Comparison of ENCODE assay signal across 17 cellular contexts in the genomic region with DNA sequence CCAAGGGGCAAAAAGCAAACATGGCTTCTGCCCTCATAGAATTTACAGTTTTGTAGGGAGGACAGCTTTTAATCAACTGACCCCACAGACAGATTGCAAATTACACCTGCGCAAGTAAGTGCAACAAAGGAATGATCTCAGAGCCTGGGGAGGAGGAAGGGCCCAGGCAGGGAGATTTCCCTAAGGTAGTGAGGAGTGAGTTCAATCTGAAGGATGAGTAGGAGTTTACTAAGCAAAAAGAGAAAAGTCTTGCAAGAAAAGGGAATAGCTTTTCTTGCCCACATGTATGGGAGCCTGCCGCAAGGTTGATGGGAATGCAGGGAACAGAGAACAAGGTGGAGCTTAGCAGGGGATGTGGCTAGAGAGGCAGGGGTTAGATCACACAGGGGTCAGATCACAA. TPM values are rescaled to one million over a fixed set of nuclear protein-coding genes. Genes with fewer than 3 reads are reported as not detected.
DNase-seq lines count a peak whose midpoint lies in the region; ATAC-seq and TF ChIP-seq lines count a peak whose summit lies in the region.
"Had no signal": no experiment of that assay in that cellular context is flagged by ENCODE, and none has a peak within 500 bp of the region (broad histone marks: within the 10 kb centered on the region; RNA-seq: fewer than 3 reads in every experiment).

No MANE protein-coding gene starts in this region.

- TF ChIP-seq CTCF in HFFc6 (IDR thresholded peaks at IDR 0.05) (no peak), neural crest cell (conservative IDR thresholded peaks at IDR 0.05) (no peak), mucosa of descending colon (IDR thresholded peaks at IDR 0.05) (no peak)

- H3K9me3 ChIP-seq in CD8-positive, alpha-beta memory T cell (ENCODE audit: low read length): no peaks in the 10 kb centered on the region
- H3K9me3 ChIP-seq in mucosa of descending colon: no peaks in the 10 kb centered on the region
- H3K9me3 ChIP-seq: BLaER1 treated with 17β-estradiol and CSF1 and Interleukin-3, amounts not matched to agents 10 nM and 100 nM; psoas muscle; suprapubic skin had no signal

- peaks cover 28 to 41% (median 33%) of the 10 kb centered on the region in 3 donors for H3K4me1 Mint-ChIP-seq in CD8-positive, alpha-beta memory T cell
- peaks cover 34% of the 10 kb centered on the region for H3K4me1 Mint-ChIP-seq in HFFc6 (ENCODE audit: low read depth)
- H3K4me1 Mint-ChIP-seq in central memory CD8-positive, alpha-beta T cell: peaks cover 33% of the 10 kb centered on the region
- peaks cover 28% of the 10 kb centered on the region for H3K4me1 Mint-ChIP-seq in neural crest cell

- no peaks in the 10 kb centered on the region for H3K27me3 Mint-ChIP-seq in CD8-positive, alpha-beta memory T cell
- H3K27me3 Mint-ChIP-seq in HFFc6 (ENCODE audit: insufficient read depth): peaks cover 2% of the 10 kb centered on the region
- H3K27me3 Mint-ChIP-seq in central memory CD8-positive, alpha-beta T cell: no peaks in the 10 kb centered on the region
- no peaks in the 10 kb centered on the region for H3K27me3 Mint-ChIP-seq in neural crest cell (ENCODE audit: low read depth)

- DNase-seq in CD8-positive, alpha-beta memory T cell: no peak
- no peak for DNase-seq in HFFc6
- DNase-seq in central memory CD8-positive, alpha-beta T cell (ENCODE audit: low spot score in 2 of 2): no peak
- DNase-seq in neural crest cell (ENCODE audit: low read depth, low spot score): no peak
- no peak for DNase-seq in mucosa of descending colon
- no peak for DNase-seq in HT-29 (ENCODE audit: low spot score)
- no peak for DNase-seq in glomerular visceral epithelial cell (ENCODE audit: extremely low spot score)
- DNase-seq: activated CD8-positive, alpha-beta memory T cell treated with anti-CD3 and anti-CD28 coated beads for 24 hours; activated gamma-delta T cell treated with Interleukin-2 at 50 U/mL for 16 hours; effector CD8-positive, alpha-beta T cell; left colon; NCI-H2029 treated with DMSO at 0.1 percent for 48 hours; NCI-H510A treated with DMSO at 0.1 percent for 48 hours; psoas muscle had no signal

- H3K36me3 ChIP-seq in CD8-positive, alpha-beta memory T cell (ENCODE audit: insufficient read depth, low read length): no peaks in the 10 kb centered on the region
- H3K36me3 ChIP-seq in mucosa of descending colon (ENCODE audit: low read depth): no peaks in the 10 kb centered on the region
- H3K36me3 ChIP-seq: BLaER1 treated with 17β-estradiol and CSF1 and Interleukin-3, amounts not matched to agents 10 nM and 100 nM; suprapubic skin had no signal

- no peak for ATAC-seq in central memory CD8-positive, alpha-beta T cell (replicated peaks; ENCODE audit: extremely low read depth, poor library complexity, severe bottlenecking)
- ATAC-seq in mucosa of descending colon: no peak
- ATAC-seq: left colon, psoas muscle had no signal

- H3K36me3 Mint-ChIP-seq in CD8-positive, alpha-beta memory T cell: peaks cover 0 to 3% (median 2%) of the 10 kb centered on the region in 3 donors
- H3K36me3 Mint-ChIP-seq in HFFc6 (ENCODE audit: low read depth) (peaks cover 12% of the 10 kb centered on the region; the same call in 1 of the 2 replicates), neural crest cell (ENCODE audit: low read depth) (no peaks in the 10 kb centered on the region)
- peaks cover 4% of the 10 kb centered on the region for H3K36me3 Mint-ChIP-seq in central memory CD8-positive, alpha-beta T cell (ENCODE audit: insufficient read depth)

- POLR2A ChIA-PET in CD8-positive, alpha-beta memory T cell (lab: Charles Lee): interaction anchor here (0.5 kb wide), 1 partner anchor 552 kb away, joined by 3 read pairs; no protein-coding TSS in a partner anchor

- H3K27ac Mint-ChIP-seq in CD8-positive, alpha-beta memory T cell: peak overlapping the region in 5 of 8 donors; percentile 3 to 99 (median 66)
- H3K27ac Mint-ChIP-seq in HFFc6 (peak overlapping the region; percentile 4; the same call in 1 of the 2 replicates), neural crest cell (ENCODE audit: unreplicated experiment) (no peak overlapping the region)
- no peak overlapping the region for H3K27ac Mint-ChIP-seq in central memory CD8-positive, alpha-beta T cell (ENCODE audit: low read depth)

- intact Hi-C loops in mucosa of descending colon (cut with DNase I, micrococcal nuclease): no loop called here

- H3K27me3 ChIP-seq in CD8-positive, alpha-beta memory T cell (ENCODE audit: insufficient read depth, low read length, poor library complexity, severe bottlenecking): no peaks in the 10 kb centered on the region
- H3K27me3 ChIP-seq: BLaER1 treated with 17β-estradiol and CSF1 and Interleukin-3, amounts not matched to agents 10 nM and 100 nM; hepatocyte had no signal

- peak overlapping the region in 6 of 7 donors; percentile 19 to 98 (median 44) for H3K4me3 Mint-ChIP-seq in CD8-positive, alpha-beta memory T cell
- no peak overlapping the region for H3K4me3 Mint-ChIP-seq in HFFc6
- H3K4me3 Mint-ChIP-seq in central memory CD8-positive, alpha-beta T cell: peak overlapping the region; percentile 37
- peak overlapping the region; percentile 84 for H3K4me3 Mint-ChIP-seq in neural crest cell

- no peak overlapping the region for H3K27ac ChIP-seq in CD8-positive, alpha-beta memory T cell (ENCODE audit: low read depth, low read length)
- H3K27ac ChIP-seq: BLaER1 treated with 17β-estradiol and CSF1 and Interleukin-3, amounts not matched to agents 10 nM and 100 nM; suprapubic skin had no signal

- peaks cover 26% of the 10 kb centered on the region for H3K4me1 ChIP-seq in CD8-positive, alpha-beta memory T cell (ENCODE audit: insufficient read depth, low read length)
- peaks cover 12% of the 10 kb centered on the region for H3K4me1 ChIP-seq in mucosa of descending colon (ENCODE audit: low read depth)

- no peak overlapping the region for H3K4me3 ChIP-seq in CD8-positive, alpha-beta memory T cell (ENCODE audit: low read length)
- no peak overlapping the region for H3K4me3 ChIP-seq in mucosa of descending colon
- H3K4me3 ChIP-seq: BLaER1 treated with 17β-estradiol and CSF1 and Interleukin-3, amounts not matched to agents 10 nM and 100 nM; hepatocyte; psoas muscle; suprapubic skin had no signal

- CTCF ChIA-PET in CD8-positive, alpha-beta memory T cell (lab: Charles Lee): interaction anchor here (1.0 to 9.3 kb wide), 10 partner anchors 11 to 79 kb away, joined by 3 to 145 read pairs (median 6); a partner anchor contains a TSS

- H3K9me3 Mint-ChIP-seq in CD8-positive, alpha-beta memory T cell: no peaks in the 10 kb centered on the region
- H3K9me3 Mint-ChIP-seq in HFFc6: no peaks in the 10 kb centered on the region
- H3K9me3 Mint-ChIP-seq in central memory CD8-positive, alpha-beta T cell: no peaks in the 10 kb centered on the region
- H3K9me3 Mint-ChIP-seq in neural crest cell: no peaks in the 10 kb centered on the region

RNA-seq across cellular contexts. Expression of a gene that starts 1.6 kb away (rescaled TPM):
- total RNA-seq in CD8-positive, alpha-beta memory T cell: 10 to 100 TPM; 22.0 to 23.7 TPM
- 0.98 TPM for polyA plus RNA-seq in CD8-positive, alpha-beta memory T cell
- total RNA-seq in HFFc6 (2021; fragmentation: NEBNext Ultra II Directional; extraction: Animal tissue kit (Norgen Biotek cat#: 25700)): 10 to 100 TPM in 5 of 6 experiments, 1 to 10 TPM in 1; 9.7 to 13.8 (median 11.1) TPM
- total RNA-seq in neural crest cell (35.3 and 37.9 TPM in 2 replicates), mucosa of descending colon (10 to 100 TPM; 11.4 to 26.2 (median 16.1) TPM)
- total RNA-seq in HT-29 (2014; rRNA removed; shearing (Covaris generic)): 28.8 and 36.2 TPM in 2 replicates

RNA-seq across cellular contexts. Expression of a gene that starts 6.3 kb away (rescaled TPM):
- under 1 TPM; 0.07 to 0.09 TPM for total RNA-seq in CD8-positive, alpha-beta memory T cell
- polyA plus RNA-seq in CD8-positive, alpha-beta memory T cell: not detected
- total RNA-seq in HFFc6 (2021; fragmentation: NEBNext Ultra II Directional; extraction: Animal tissue kit (Norgen Biotek cat#: 25700)): not detected
- total RNA-seq in neural crest cell (0.07 and 0.20 TPM in 2 replicates), mucosa of descending colon (under 1 TPM; 0.02 to 0.38 (median 0.09) TPM)
- 0.03 and 0.13 TPM in 2 replicates for total RNA-seq in HT-29 (2014; rRNA removed; shearing (Covaris generic))

RNA-seq across cellular contexts. Expression of a gene that starts 53.1 kb away (rescaled TPM):
- total RNA-seq in CD8-positive, alpha-beta memory T cell: 10 to 100 TPM; 70.0 to 74.5 TPM
- 25.7 TPM for polyA plus RNA-seq in CD8-positive, alpha-beta memory T cell
- total RNA-seq in HFFc6 (2021; fragmentation: NEBNext Ultra II Directional; extraction: Animal tissue kit (Norgen Biotek cat#: 25700)): 10 to 100 TPM; 35.7 to 43.3 (median 42.1) TPM
- 45.5 and 47.5 TPM in 2 replicates for total RNA-seq in neural crest cell
- 10 to 100 TPM; 25.7 to 28.1 (median 27.9) TPM for total RNA-seq in mucosa of descending colon
- total RNA-seq in HT-29 (2014; rRNA removed; shearing (Covaris generic)): 81.6 and 82.3 TPM in 2 replicates

Comparison
In these comparisons a context has a peak if more than half of its experiments do, and no peak if none do; other contexts are left out.
1. H3K27ac Mint-ChIP-seq: peak in CD8-positive, alpha-beta memory T cell (5 of 8) and HFFc6 (single experiment); none in central memory CD8-positive, alpha-beta T cell (single experiment) and neural crest cell (single experiment).